In the genomic region with DNA sequence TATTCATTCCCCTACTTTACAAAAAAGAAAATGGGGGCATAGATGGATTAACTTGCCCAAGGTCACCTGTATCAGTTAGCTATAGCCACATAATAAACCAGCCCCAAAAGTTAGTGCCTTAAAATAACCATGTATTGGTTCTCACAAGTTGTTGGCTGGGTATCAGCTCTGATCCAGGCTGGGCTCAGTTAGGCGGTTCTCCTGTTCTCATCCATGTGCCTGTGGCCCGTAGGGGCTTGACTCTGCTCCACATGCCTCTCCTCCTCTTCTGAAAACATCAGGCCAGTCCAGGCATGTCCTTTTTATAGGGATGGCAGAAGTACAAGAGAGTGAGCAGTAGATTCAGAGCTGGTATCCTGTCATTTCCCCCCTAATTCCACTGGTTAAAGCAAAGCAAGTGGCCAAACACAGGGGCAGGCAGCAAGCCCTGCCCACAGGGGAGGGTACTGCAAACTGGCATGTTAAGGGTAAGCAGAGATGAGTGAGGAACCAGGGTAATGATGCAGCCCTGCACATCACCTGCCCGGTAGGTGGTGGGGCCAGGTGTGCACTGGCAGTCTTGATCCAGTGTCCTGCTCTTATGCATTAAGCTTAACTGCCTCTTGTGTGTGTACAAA, we compare ENCODE assay signal across 15 cellular contexts.
DNase-seq lines count a peak whose midpoint lies in the region; TF ChIP-seq lines count a peak whose summit lies in the region.
"Had no signal": no experiment of that assay in that cellular context is flagged by ENCODE, and none has a peak within 500 bp of the region (broad histone marks: within the 10 kb centered on the region; RNA-seq: fewer than 3 reads in every experiment).

No MANE protein-coding gene starts in this region.

- peaks cover 3% of the 10 kb centered on the region for H3K9me3 Mint-ChIP-seq in nephron progenitor cell
- H3K9me3 Mint-ChIP-seq: CD4-positive, alpha-beta memory T cell had no signal

- TF ChIP-seq CTCF in nephron progenitor cell (IDR thresholded peaks at IDR 0.05), result no peak

- H3K4me3 Mint-ChIP-seq in nephron progenitor cell, result peak overlapping the region; percentile 31
- H3K4me3 Mint-ChIP-seq: CD14-positive monocyte; CD4-positive, alpha-beta memory T cell had no signal

- H3K27me3 Mint-ChIP-seq in nephron progenitor cell (ENCODE audit: low read depth, poor library complexity), result no peaks in the 10 kb centered on the region

- DNase-seq in NCI-H510A treated with DMSO at 0.1 percent for 48 hours (lab: John Stamatoyannopoulos, UW), result peak; percentile 12
- no peak for DNase-seq in NCI-H510A (lab: John Stamatoyannopoulos, UW)
- DNase-seq in COLO668 (lab: John Stamatoyannopoulos, UW; ENCODE audit: unreplicated experiment), result peak; percentile 25
- peak; percentile 78 for DNase-seq in NCI-H1105 treated with DMSO at 0.1 percent for 48 hours (lab: John Stamatoyannopoulos, UW)
- DNase-seq in nephron progenitor cell, result no peak
- DNase-seq in AG20443 (ENCODE audit: low spot score), result no peak
- no peak for DNase-seq in activated CD4-positive, alpha-beta T cell treated with anti-CD3 and anti-CD28 coated beads, Interleukin-2, amount 50 U/mL, for 48 hours
- no peak for DNase-seq in SW480 (ENCODE audit: low spot score)
- DNase-seq: Calu3; CD4-positive, alpha-beta memory T cell; DMS53; DND-41; EL; HCEC 1CT had no signal

- peaks cover 35% of the 10 kb centered on the region for H3K4me1 Mint-ChIP-seq in nephron progenitor cell
- H3K4me1 Mint-ChIP-seq: CD14-positive monocyte; CD4-positive, alpha-beta memory T cell had no signal

- no peaks in the 10 kb centered on the region for H3K36me3 Mint-ChIP-seq in nephron progenitor cell (ENCODE audit: low read depth)
- H3K36me3 Mint-ChIP-seq: CD14-positive monocyte; CD4-positive, alpha-beta memory T cell had no signal

- H3K27ac Mint-ChIP-seq in nephron progenitor cell, result no peak overlapping the region
- H3K27ac Mint-ChIP-seq: CD14-positive monocyte; CD4-positive, alpha-beta memory T cell had no signal

Comparison
In these comparisons a context has a peak if more than half of its experiments do, and no peak if none do; other contexts are left out.
1. DNase-seq: peak in NCI-H510A treated with DMSO at 0.1 percent for 48 hours (single experiment), COLO668 (single experiment) and NCI-H1105 treated with DMSO at 0.1 percent for 48 hours (single experiment); none in NCI-H510A (single experiment), nephron progenitor cell (single experiment), AG20443 (single experiment), activated CD4-positive, alpha-beta T cell treated with anti-CD3 and anti-CD28 coated beads, Interleukin-2, amount 50 U/mL, for 48 hours (0 of 2) and SW480 (single experiment).